ENCODE assay signal across 29 cellular contexts in genomic region chr18:33181016-33181415, GRCh38.
"Had no signal": no experiment of that assay in that cellular context is flagged by ENCODE, and none has a peak within 500 bp of the region (broad histone marks: within the 10 kb centered on the region; RNA-seq: fewer than 3 reads in every experiment).

No MANE protein-coding gene starts in this region.

- ATAC-seq: activated CD8-positive, alpha-beta T cell treated with anti-CD3 and anti-CD28 coated beads for 36 hours; activated T-cell treated with anti-CD3 and anti-CD28 coated beads, Interleukin-2, amount 50 U/mL, for 72 hours; activated T-helper 17 cell treated with anti-CD3 and anti-CD28 coated beads, Interleukin-2, amount 50 U/mL, for 72 hours had no signal

- H3K9me3 ChIP-seq: MG63 had no signal

- H3K36me3 ChIP-seq: cardiac muscle cell, MG63 had no signal

- DNase-seq: activated CD4-positive, alpha-beta T cell treated with anti-CD3 and anti-CD28 coated beads, Interleukin-2, amount 10 ng/mL, durations not matched to agents 24 days and 14 days; activated CD4-positive, alpha-beta T cell treated with anti-CD3 and anti-CD28 coated beads, Interleukin-2, amount 50 U/mL, for 4 hours; activated CD8-positive, alpha-beta T cell treated with anti-CD3 and anti-CD28 coated beads for 36 hours; activated effector memory CD4-positive, alpha-beta T cell treated with anti-CD3 and anti-CD28 coated beads, Interleukin-2, amount 50 U/mL, for 16 hours; activated naive CD4-positive, alpha-beta T cell; activated naive CD4-positive, alpha-beta T cell treated with anti-CD3 and anti-CD28 coated beads, Interleukin-2, amount 50 U/mL, for 16 hours; activated naive CD8-positive, alpha-beta T cell treated with anti-CD3 and anti-CD28 coated beads for 36 hours; activated T-cell treated with anti-CD3 and anti-CD28 coated beads, Interleukin-2, amount 50 U/mL, for 1 hour; activated T-cell treated with anti-CD3 and anti-CD28 coated beads, Interleukin-2, amount 50 U/mL, for 72 hours; amniotic stem cell; aorta; Kasumi-1; MG63; NCI-H1048; NCI-H1105 treated with DMSO at 0.1 percent for 48 hours; NCI-H1436; NCI-H1694; NCI-H1930; NCI-H2081 treated with DMSO at 0.1 percent for 48 hours; NCI-H345; NCI-H526; NCI-H774; PC-9; Right ventricle myocardium superior had no signal

- H3K9me3 Mint-ChIP-seq: activated CD4-positive, alpha-beta T cell treated with anti-CD3 and anti-CD28 coated beads, Interleukin-2, amount 10 ng/mL, durations not matched to agents 24 days and 14 days; activated CD8-positive, alpha-beta T cell treated with anti-CD3 and anti-CD28 coated beads for 36 hours; activated naive CD8-positive, alpha-beta T cell treated with anti-CD3 and anti-CD28 coated beads for 36 hours; activated T-cell treated with anti-CD3 and anti-CD28 coated beads, Interleukin-2, amount 50 U/mL, for 72 hours; activated T-helper 17 cell treated with anti-CD3 and anti-CD28 coated beads, Interleukin-2, amount 50 U/mL, for 72 hours; central memory CD8-positive, alpha-beta T cell; T-helper 1 cell treated with Interleukin-12 subunit alpha and Interleukin-12 subunit beta and Interleukin-4 antibody, amounts not matched to agents 30 μg/mL and 1 μg/mL, for 36 hours; T-helper 2 cell treated with Interferon-gamma antibody and Interleukin-4, amounts not matched to agents 5 μg/mL and 100 μg/mL, for 36 hours had no signal

- H2AFZ ChIP-seq: PC-9 had no signal

- H3K4me2 ChIP-seq: PC-9 had no signal

- H3K4me3 ChIP-seq: cardiac muscle cell, MG63, PC-9 had no signal

- H3K27ac ChIP-seq: cardiac muscle cell, PC-9 had no signal

- H3K27me3 Mint-ChIP-seq: activated CD4-positive, alpha-beta T cell treated with anti-CD3 and anti-CD28 coated beads, Interleukin-2, amount 10 ng/mL, durations not matched to agents 24 days and 14 days; activated CD8-positive, alpha-beta T cell treated with anti-CD3 and anti-CD28 coated beads for 36 hours; activated naive CD8-positive, alpha-beta T cell treated with anti-CD3 and anti-CD28 coated beads for 36 hours; activated T-helper 17 cell treated with anti-CD3 and anti-CD28 coated beads, Interleukin-2, amount 50 U/mL, for 72 hours; central memory CD8-positive, alpha-beta T cell had no signal

- H3K27ac Mint-ChIP-seq: activated CD4-positive, alpha-beta T cell treated with anti-CD3 and anti-CD28 coated beads, Interleukin-2, amount 10 ng/mL, durations not matched to agents 24 days and 14 days; activated CD8-positive, alpha-beta T cell treated with anti-CD3 and anti-CD28 coated beads for 36 hours; activated naive CD8-positive, alpha-beta T cell treated with anti-CD3 and anti-CD28 coated beads for 36 hours; activated T-cell treated with anti-CD3 and anti-CD28 coated beads, Interleukin-2, amount 50 U/mL, for 72 hours; activated T-helper 17 cell treated with anti-CD3 and anti-CD28 coated beads, Interleukin-2, amount 50 U/mL, for 72 hours; T-helper 1 cell treated with Interleukin-12 subunit alpha and Interleukin-12 subunit beta and Interleukin-4 antibody, amounts not matched to agents 30 μg/mL and 1 μg/mL, for 36 hours; T-helper 2 cell treated with Interferon-gamma antibody and Interleukin-4, amounts not matched to agents 5 μg/mL and 100 μg/mL, for 36 hours had no signal

- H3K27me3 ChIP-seq: cardiac muscle cell, MG63 had no signal

- H3K4me3 Mint-ChIP-seq: activated CD4-positive, alpha-beta T cell treated with anti-CD3 and anti-CD28 coated beads, Interleukin-2, amount 10 ng/mL, durations not matched to agents 24 days and 14 days; activated CD8-positive, alpha-beta T cell treated with anti-CD3 and anti-CD28 coated beads for 36 hours; activated naive CD8-positive, alpha-beta T cell treated with anti-CD3 and anti-CD28 coated beads for 36 hours; activated T-cell treated with anti-CD3 and anti-CD28 coated beads, Interleukin-2, amount 50 U/mL, for 72 hours; activated T-helper 17 cell treated with anti-CD3 and anti-CD28 coated beads, Interleukin-2, amount 50 U/mL, for 72 hours; central memory CD8-positive, alpha-beta T cell; T-helper 1 cell treated with Interleukin-12 subunit alpha and Interleukin-12 subunit beta and Interleukin-4 antibody, amounts not matched to agents 30 μg/mL and 1 μg/mL, for 36 hours; T-helper 2 cell treated with Interferon-gamma antibody and Interleukin-4, amounts not matched to agents 5 μg/mL and 100 μg/mL, for 36 hours had no signal

- H3K4me1 Mint-ChIP-seq: activated CD4-positive, alpha-beta T cell treated with anti-CD3 and anti-CD28 coated beads, Interleukin-2, amount 10 ng/mL, durations not matched to agents 24 days and 14 days; activated naive CD8-positive, alpha-beta T cell treated with anti-CD3 and anti-CD28 coated beads for 36 hours; activated T-helper 17 cell treated with anti-CD3 and anti-CD28 coated beads, Interleukin-2, amount 50 U/mL, for 72 hours; central memory CD8-positive, alpha-beta T cell had no signal

- H3K36me3 Mint-ChIP-seq: activated naive CD8-positive, alpha-beta T cell treated with anti-CD3 and anti-CD28 coated beads for 36 hours had no signal
